ENCODE assay signal across 1 cellular context in the genomic region with DNA sequence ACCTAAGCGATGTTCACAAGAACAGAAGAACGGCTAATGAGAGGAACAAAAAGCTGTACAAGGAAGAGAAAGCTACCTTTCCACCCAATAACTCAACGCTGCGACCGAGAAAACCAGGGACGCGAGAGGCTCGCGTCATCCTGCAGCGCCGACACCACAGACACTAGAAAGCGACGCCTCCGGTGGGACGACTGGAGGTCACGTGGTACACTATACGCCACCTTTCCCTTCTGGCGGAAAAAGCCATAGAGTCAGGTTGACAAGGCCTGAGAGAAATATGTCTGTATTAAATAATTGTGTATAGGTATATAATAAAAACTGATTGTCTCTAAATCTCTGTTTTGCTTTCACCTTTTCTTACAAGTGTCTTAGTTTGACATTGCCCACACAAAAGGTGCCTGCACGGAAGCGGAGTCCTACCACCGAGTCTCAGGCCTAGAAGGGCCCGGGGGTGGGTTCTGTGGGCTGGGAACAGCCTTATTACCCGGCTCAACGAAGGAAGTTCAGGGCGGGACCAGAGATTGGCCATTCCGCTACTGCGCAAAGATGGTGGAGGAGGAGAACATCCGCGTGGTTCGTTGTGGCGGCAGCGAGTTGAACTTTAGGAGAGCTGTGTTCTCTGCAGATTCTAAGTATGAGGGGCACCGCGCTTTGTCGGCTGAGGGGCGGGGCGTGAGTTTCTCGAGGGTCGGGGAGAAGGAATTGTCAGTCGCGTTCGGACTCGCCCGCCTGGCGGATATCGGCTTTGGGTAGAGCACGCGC.
TF ChIP-seq lines count a peak whose summit lies in the region.

WDR75 (plus strand) TSS at position 528 of the 762 bp plus-strand sequence; CDS start at position 547, 19 bp downstream.

TF ChIP-seq in HepG2, 621 proteins besides CTCF, POLR2A, EP300 and RAD21 (continued from another document and continues in another):
- TF ChIP-seq AHDC1 (CRISPR knock-in tag; IDR thresholded peaks at IDR 0.05; ENCODE audit: borderline replicate concordance) = 0 out of 2 replicates have a peak, but pooled peaks have one; percentile 71
- TF ChIP-seq TGIF2 (CRISPR knock-in tag; IDR thresholded peaks at IDR 0.05) = peak; percentile 83
- TF ChIP-seq, protein P1, sequence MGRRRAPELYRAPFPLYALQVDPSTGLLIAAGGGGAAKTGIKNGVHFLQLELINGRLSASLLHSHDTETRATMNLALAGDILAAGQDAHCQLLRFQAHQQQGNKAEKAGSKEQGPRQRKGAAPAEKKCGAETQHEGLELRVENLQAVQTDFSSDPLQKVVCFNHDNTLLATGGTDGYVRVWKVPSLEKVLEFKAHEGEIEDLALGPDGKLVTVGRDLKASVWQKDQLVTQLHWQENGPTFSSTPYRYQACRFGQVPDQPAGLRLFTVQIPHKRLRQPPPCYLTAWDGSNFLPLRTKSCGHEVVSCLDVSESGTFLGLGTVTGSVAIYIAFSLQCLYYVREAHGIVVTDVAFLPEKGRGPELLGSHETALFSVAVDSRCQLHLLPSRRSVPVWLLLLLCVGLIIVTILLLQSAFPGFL (CRISPR knock-in tag; IDR thresholded peaks at IDR 0.05) = 0 out of 2 replicates have a peak, but pooled peaks have one; percentile 53
- TF ChIP-seq ARID2 (CRISPR knock-in tag; IDR thresholded peaks at IDR 0.05; ENCODE audit: borderline replicate concordance) = peak; percentile 84; the same call in 1 of the 2 replicates
- peak; percentile 16; the same call in 1 of the 2 replicates for TF ChIP-seq ATF5 (CRISPR knock-in tag; IDR thresholded peaks at IDR 0.05; ENCODE audit: low read depth)
- TF ChIP-seq SALL2 (CRISPR knock-in tag; IDR thresholded peaks at IDR 0.05) = peak; percentile 72
- TF ChIP-seq FOXK2 (IDR thresholded peaks at IDR 0.05) = peak; percentile 72; the same call in 1 of the 2 replicates
- TF ChIP-seq, protein P2, sequence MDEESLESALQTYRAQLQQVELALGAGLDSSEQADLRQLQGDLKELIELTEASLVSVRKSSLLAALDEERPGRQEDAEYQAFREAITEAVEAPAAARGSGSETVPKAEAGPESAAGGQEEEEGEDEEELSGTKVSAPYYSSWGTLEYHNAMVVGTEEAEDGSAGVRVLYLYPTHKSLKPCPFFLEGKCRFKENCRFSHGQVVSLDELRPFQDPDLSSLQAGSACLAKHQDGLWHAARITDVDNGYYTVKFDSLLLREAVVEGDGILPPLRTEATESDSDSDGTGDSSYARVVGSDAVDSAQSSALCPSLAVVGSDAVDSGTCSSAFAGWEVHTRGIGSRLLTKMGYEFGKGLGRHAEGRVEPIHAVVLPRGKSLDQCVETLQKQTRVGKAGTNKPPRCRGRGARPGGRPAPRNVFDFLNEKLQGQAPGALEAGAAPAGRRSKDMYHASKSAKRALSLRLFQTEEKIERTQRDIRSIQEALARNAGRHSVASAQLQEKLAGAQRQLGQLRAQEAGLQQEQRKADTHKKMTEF (CRISPR knock-in tag; IDR thresholded peaks at IDR 0.05) = peak; percentile 95
- peak; percentile 58; the same call in 1 of the 2 replicates for TF ChIP-seq KDM5B (CRISPR knock-in tag; IDR thresholded peaks at IDR 0.05; ENCODE audit: borderline replicate concordance)
- TF ChIP-seq ZFP82 (CRISPR knock-in tag; IDR thresholded peaks at IDR 0.05; ENCODE audit: borderline replicate concordance) = peak; percentile 48; the same call in 1 of the 2 replicates
- no peak; the same call in 1 of the 2 replicates for TF ChIP-seq STAT5B (CRISPR knock-in tag; IDR thresholded peaks at IDR 0.05)
- TF ChIP-seq ZNF225 (CRISPR knock-in tag; IDR thresholded peaks at IDR 0.05) = peak; percentile 56; the same call in 1 of the 2 replicates
- TF ChIP-seq TFAP4 (IDR thresholded peaks at IDR 0.05; ENCODE audit: borderline replicate concordance, low read depth) = peak; percentile 21
- TF ChIP-seq, protein P3, sequence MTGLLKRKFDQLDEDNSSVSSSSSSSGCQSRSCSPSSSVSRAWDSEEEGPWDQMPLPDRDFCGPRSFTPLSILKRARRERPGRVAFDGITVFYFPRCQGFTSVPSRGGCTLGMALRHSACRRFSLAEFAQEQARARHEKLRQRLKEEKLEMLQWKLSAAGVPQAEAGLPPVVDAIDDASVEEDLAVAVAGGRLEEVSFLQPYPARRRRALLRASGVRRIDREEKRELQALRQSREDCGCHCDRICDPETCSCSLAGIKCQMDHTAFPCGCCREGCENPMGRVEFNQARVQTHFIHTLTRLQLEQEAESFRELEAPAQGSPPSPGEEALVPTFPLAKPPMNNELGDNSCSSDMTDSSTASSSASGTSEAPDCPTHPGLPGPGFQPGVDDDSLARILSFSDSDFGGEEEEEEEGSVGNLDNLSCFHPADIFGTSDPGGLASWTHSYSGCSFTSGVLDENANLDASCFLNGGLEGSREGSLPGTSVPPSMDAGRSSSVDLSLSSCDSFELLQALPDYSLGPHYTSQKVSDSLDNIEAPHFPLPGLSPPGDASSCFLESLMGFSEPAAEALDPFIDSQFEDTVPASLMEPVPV (CRISPR knock-in tag; IDR thresholded peaks at IDR 0.05) = no peak
- TF ChIP-seq ZNF263 (CRISPR knock-in tag; IDR thresholded peaks at IDR 0.05) = peak; percentile 36; the same call in 1 of the 2 replicates
- no peak; the same call in 1 of the 2 replicates for TF ChIP-seq ZBTB26 (CRISPR knock-in tag; IDR thresholded peaks at IDR 0.05; ENCODE audit: borderline replicate concordance)
- TF ChIP-seq ZNF280D (CRISPR knock-in tag; IDR thresholded peaks at IDR 0.05) = no peak; the same call in 1 of the 2 replicates
- TF ChIP-seq IKZF5 (CRISPR knock-in tag; IDR thresholded peaks at IDR 0.05) = peak; percentile 89
- TF ChIP-seq MTF1 (CRISPR knock-in tag; IDR thresholded peaks at IDR 0.05) = peak; percentile 82
- no peak for TF ChIP-seq HNRNPK (IDR thresholded peaks at IDR 0.05; ENCODE audit: low read depth, low read length, poor library complexity, severe bottlenecking)
- peak; percentile 77 for TF ChIP-seq CHD2 (IDR thresholded peaks at IDR 0.05; ENCODE audit: low read depth, low read length)
- TF ChIP-seq MEF2D (CRISPR knock-in tag; IDR thresholded peaks at IDR 0.05) = peak; percentile 59
- peak; percentile 48; the same call in 1 of the 2 replicates for TF ChIP-seq ZNF724P (CRISPR knock-in tag; IDR thresholded peaks at IDR 0.05; ENCODE audit: borderline replicate concordance)
- TF ChIP-seq ATRX (CRISPR knock-in tag; IDR thresholded peaks at IDR 0.05; ENCODE audit: borderline replicate concordance) = peak; percentile 58; the same call in 1 of the 2 replicates
- TF ChIP-seq, protein P4, sequence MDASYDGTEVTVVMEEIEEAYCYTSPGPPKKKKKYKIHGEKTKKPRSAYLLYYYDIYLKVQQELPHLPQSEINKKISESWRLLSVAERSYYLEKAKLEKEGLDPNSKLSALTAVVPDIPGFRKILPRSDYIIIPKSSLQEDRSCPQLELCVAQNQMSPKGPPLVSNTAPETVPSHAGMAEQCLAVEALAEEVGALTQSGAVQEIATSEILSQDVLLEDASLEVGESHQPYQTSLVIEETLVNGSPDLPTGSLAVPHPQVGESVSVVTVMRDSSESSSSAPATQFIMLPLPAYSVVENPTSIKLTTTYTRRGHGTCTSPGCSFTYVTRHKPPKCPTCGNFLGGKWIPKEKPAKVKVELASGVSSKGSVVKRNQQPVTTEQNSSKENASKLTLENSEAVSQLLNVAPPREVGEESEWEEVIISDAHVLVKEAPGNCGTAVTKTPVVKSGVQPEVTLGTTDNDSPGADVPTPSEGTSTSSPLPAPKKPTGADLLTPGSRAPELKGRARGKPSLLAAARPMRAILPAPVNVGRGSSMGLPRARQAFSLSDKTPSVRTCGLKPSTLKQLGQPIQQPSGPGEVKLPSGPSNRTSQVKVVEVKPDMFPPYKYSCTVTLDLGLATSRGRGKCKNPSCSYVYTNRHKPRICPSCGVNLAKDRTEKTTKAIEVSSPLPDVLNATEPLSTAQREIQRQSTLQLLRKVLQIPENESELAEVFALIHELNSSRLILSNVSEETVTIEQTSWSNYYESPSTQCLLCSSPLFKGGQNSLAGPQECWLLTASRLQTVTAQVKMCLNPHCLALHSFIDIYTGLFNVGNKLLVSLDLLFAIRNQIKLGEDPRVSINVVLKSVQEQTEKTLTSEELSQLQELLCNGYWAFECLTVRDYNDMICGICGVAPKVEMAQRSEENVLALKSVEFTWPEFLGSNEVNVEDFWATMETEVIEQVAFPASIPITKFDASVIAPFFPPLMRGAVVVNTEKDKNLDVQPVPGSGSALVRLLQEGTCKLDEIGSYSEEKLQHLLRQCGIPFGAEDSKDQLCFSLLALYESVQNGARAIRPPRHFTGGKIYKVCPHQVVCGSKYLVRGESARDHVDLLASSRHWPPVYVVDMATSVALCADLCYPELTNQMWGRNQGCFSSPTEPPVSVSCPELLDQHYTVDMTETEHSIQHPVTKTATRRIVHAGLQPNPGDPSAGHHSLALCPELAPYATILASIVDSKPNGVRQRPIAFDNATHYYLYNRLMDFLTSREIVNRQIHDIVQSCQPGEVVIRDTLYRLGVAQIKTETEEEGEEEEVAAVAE (CRISPR knock-in tag; IDR thresholded peaks at IDR 0.05; ENCODE audit: borderline replicate concordance) = peak; percentile 4; the same call in 1 of the 2 replicates
